Comparison of ENCODE assay signal across 8 cellular contexts in the genomic region with DNA sequence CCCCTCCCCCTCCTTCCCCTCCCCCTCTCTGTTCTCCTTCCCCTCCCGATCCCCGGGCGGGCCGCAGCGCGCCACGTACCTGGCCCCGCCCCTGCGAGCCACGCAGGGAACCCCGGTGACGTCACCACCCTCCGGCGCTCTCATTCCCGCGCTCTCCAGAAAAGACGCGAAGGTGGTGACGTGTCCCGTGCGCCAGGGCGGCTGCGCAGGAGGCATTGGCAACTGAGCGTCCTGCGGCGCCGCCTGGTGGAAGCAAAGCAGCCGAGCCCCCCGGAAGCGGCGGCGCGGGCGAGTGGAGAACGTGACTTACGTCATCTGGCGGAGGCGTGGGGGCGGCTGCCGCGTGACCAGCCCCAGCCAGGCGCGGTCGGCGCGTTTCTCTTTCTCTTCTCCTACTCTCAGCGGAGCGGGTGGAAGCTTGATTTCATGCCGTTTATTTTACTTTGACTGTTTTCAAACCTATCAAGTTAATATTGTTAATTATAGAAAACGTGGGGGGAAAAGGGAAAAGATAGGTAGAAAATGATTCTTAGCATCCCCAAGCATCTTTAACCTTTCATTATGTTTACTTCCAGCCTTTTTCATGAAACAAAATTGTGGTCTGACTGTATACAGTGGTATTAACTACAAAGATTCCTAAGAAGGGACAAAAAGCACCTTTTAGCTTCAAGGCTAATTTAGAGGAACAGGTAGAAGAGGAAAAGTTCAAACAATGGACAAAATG. TPM values are rescaled to one million over a fixed set of nuclear protein-coding genes. Genes with fewer than 3 reads are reported as not detected.
DNase-seq lines count a peak whose midpoint lies in the region; ATAC-seq and TF ChIP-seq lines count a peak whose summit lies in the region.

No MANE protein-coding gene starts in this region.

- peaks cover 49% of the 10 kb centered on the region for H3K4me1 ChIP-seq in CD8-positive, alpha-beta T cell (ENCODE audit: insufficient read depth, low read length)

- intact Hi-C loops in CD8-positive, alpha-beta T cell (cut with DNase I, micrococcal nuclease), result loop anchor here (1.0 to 5.0 kb wide), 13 partner anchors 10 to 313 kb away; a partner anchor contains a TSS
- intact Hi-C loops in lower leg skin (cut with DNase I; ENCODE audit: low total_unique reads), result loop anchor here (2.0 kb wide), 1 partner anchor 228 kb away; a partner anchor contains a TSS

- WGBS in lower leg skin, 2 donors, result 0 to 1% methylated on average over 29 to 42 of the region's 50 CpGs

- peaks cover 2% of the 10 kb centered on the region for H3K36me3 Mint-ChIP-seq in CD8-positive, alpha-beta T cell

- H3K27me3 ChIP-seq in CD8-positive, alpha-beta T cell (ENCODE audit: insufficient read depth, low read length), result no peaks in the 10 kb centered on the region

- no peaks in the 10 kb centered on the region for H3K36me3 ChIP-seq in CD8-positive, alpha-beta T cell (ENCODE audit: insufficient read depth, low read length)

- peak overlapping the region; percentile 54 for H3K4me3 ChIP-seq in CD8-positive, alpha-beta T cell (ENCODE audit: low read depth, low read length)
- H3K4me3 ChIP-seq in lower leg skin (ENCODE audit: low read depth, poor library complexity, severe bottlenecking), result no peak overlapping the region

- H3K9me3 ChIP-seq in CD8-positive, alpha-beta T cell (ENCODE audit: low read length), result no peaks in the 10 kb centered on the region

- H3K4me3 Mint-ChIP-seq in CD8-positive, alpha-beta T cell, result peak overlapping the region; percentile 91

- peak; percentile 89 for TF ChIP-seq CTCF in CD8-positive, alpha-beta T cell (IDR thresholded peaks at IDR 0.05)
- TF ChIP-seq CTCF in lower leg skin (IDR thresholded peaks at IDR 0.05), result peak in 2 of 3 donors; percentile 87 to 99

- POLR2A ChIA-PET in CD8-positive, alpha-beta T cell (lab: Charles Lee), result interaction anchor here (0.7 to 16.6 kb wide), 20 partner anchors 9 to 841 kb away, joined by 3 to 495 read pairs (median 6); a partner anchor contains a TSS

- DNase-seq in CD8-positive, alpha-beta T cell, result peak; percentile 99 to 100 (median 100)
- DNase-seq in NCI-H748 treated with DMSO at 0.1 percent for 48 hours (lab: John Stamatoyannopoulos, UW) (peak; percentile 85), dermis microvascular lymphatic vessel endothelial cell (ENCODE audit: low read depth in 2 of 2) (peak; percentile 98 to 99), lower leg skin (ENCODE audit: low spot score in 2 of 2) (peak; percentile 99 to 100)
- peak; percentile 99 for DNase-seq in activated CD4-positive, alpha-beta T cell treated with anti-CD3 and anti-CD28 coated beads, Interleukin-2, amount 50 U/mL, for 4 hours
- DNase-seq in stimulated activated CD4-positive, alpha-beta T cell treated with anti-CD3 and anti-CD28 coated beads, Interleukin-4, amount 100 ng/mL, for 4 hours, result peak; percentile 99

- CTCF ChIA-PET in CD8-positive, alpha-beta T cell (lab: Charles Lee), result interaction anchor here (0.6 to 15.4 kb wide), 14 partner anchors 9 to 418 kb away, joined by 3 to 196 read pairs (median 6); a partner anchor contains a TSS

- peaks cover 53% of the 10 kb centered on the region for H3K4me1 Mint-ChIP-seq in CD8-positive, alpha-beta T cell (ENCODE audit: low read depth)

- H3K27ac Mint-ChIP-seq in CD8-positive, alpha-beta T cell, result peak overlapping the region; percentile 100

- H3K27ac ChIP-seq in CD8-positive, alpha-beta T cell (ENCODE audit: low read depth, low read length), result peak overlapping the region; percentile 89

- H3K9me3 Mint-ChIP-seq in CD8-positive, alpha-beta T cell, result no peaks in the 10 kb centered on the region

- peak in 1 of 2 donors; percentile 78 for TF ChIP-seq POLR2A in lower leg skin (IDR thresholded peaks at IDR 0.05)

- peak; percentile 73 for ATAC-seq in CD8-positive, alpha-beta T cell
- ATAC-seq in GM19438 (IDR thresholded peaks at IDR 0.05; ENCODE audit: low read depth, unreplicated experiment) (peak; percentile 62), HG03571 (IDR thresholded peaks at IDR 0.05; ENCODE audit: unreplicated experiment) (peak; percentile 66)

- H3K27me3 Mint-ChIP-seq in CD8-positive, alpha-beta T cell (ENCODE audit: low read depth), result no peaks in the 10 kb centered on the region

RNA-seq across cellular contexts. Expression of a gene that starts 48.1 kb away (rescaled TPM):
- total RNA-seq in CD8-positive, alpha-beta T cell, result 10 to 100 TPM; 14.7 to 16.8 TPM
- 9.9 and 13.7 TPM in 2 replicates for total RNA-seq in dermis microvascular lymphatic vessel endothelial cell
- total RNA-seq in lower leg skin, result 10 to 100 TPM in 3 of 4 donors, 1 to 10 TPM in 1; 2.3 to 18.2 (median 11.8) TPM

RNA-seq across cellular contexts. Expression of a gene that starts 55.5 kb away (rescaled TPM):
- 100 to 1,000 TPM; 239 to 255 TPM for total RNA-seq in CD8-positive, alpha-beta T cell
- total RNA-seq in dermis microvascular lymphatic vessel endothelial cell (35.3 and 71.7 TPM in 2 replicates), lower leg skin (100 to 1,000 TPM; 148 to 247 (median 186) TPM)
